1 cellular context compared by ENCODE assay signal in the genomic region with DNA sequence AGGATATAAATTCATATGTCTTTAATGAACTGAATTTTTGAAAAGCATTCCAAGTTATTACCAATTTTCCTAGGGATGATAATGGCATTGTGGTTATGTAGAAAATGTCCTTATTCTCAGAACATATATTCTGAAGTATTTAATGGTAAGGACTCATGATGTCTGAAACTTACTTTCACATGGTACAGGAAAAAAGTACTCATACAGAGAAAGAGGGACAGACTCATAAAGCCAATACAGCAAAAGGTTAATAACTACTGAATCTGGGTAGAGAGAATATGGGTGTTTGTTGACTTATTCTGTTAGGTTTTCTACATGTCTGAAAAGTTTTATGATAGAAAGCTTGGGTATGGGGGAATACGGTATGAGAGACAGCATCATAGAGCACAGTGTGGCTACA.
TF ChIP-seq lines count a peak whose summit lies in the region.

No MANE protein-coding gene starts in this region.

TF ChIP-seq in GM12878, 131 proteins besides CTCF, POLR2A, EP300 and RAD21 (continued from another document):
- TF ChIP-seq, protein P1, sequence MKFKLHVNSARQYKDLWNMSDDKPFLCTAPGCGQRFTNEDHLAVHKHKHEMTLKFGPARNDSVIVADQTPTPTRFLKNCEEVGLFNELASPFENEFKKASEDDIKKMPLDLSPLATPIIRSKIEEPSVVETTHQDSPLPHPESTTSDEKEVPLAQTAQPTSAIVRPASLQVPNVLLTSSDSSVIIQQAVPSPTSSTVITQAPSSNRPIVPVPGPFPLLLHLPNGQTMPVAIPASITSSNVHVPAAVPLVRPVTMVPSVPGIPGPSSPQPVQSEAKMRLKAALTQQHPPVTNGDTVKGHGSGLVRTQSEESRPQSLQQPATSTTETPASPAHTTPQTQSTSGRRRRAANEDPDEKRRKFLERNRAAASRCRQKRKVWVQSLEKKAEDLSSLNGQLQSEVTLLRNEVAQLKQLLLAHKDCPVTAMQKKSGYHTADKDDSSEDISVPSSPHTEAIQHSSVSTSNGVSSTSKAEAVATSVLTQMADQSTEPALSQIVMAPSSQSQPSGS (IDR thresholded peaks at IDR 0.05; ENCODE audit: low read length): peak; percentile 25; the same call in 1 of the 2 replicates
